Comparison of ENCODE assay signal across 21 cellular contexts in the genomic region with DNA sequence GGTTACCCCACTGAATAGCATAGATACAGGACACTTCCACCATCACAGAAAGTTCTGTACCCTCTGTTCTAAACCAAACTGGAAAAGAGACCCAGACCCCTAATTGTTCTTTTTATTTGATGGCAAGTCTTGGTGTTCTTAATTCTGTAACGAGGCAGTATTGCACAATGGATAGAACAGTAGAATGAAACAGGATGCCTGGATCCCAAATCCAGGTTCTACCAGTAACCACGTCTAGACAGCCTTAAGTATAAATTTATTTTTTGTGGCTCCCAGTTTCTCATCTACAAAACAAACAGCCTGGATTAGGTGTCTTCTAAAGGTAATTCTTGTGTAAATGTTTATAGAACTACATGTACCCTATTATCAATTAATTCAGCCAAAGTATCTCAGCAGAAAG. TPM values are rescaled to one million over a fixed set of nuclear protein-coding genes. Genes with fewer than 3 reads are reported as not detected.
A peak's percentile ranks its signal among the peaks of the same experiment; 100 is the strongest.
DNase-seq lines count a peak whose midpoint lies in the region; ATAC-seq, FAIRE-seq and TF ChIP-seq lines count a peak whose summit lies in the region.
"Had no signal": no experiment of that assay in that cellular context is flagged by ENCODE, and none has a peak within 500 bp of the region (broad histone marks: within the 10 kb centered on the region; RNA-seq: fewer than 3 reads in every experiment).

No MANE protein-coding gene starts in this region.

- no peak overlapping the region for H4K91ac ChIP-seq in IMR-90 (ENCODE audit: insufficient read depth, low read depth, low read length)

- H3K9ac ChIP-seq in HepG2 (ENCODE audit: insufficient read depth, low read depth, low read length) (no peak overlapping the region), IMR-90 (ENCODE audit: low read depth, low read length) (no peak overlapping the region)
- H3K9ac ChIP-seq: BLaER1 treated with 17β-estradiol and CSF1 and Interleukin-3, amounts not matched to agents 10 nM and 100 nM; GM23248 had no signal

- no peak for DNase-seq in HepG2 (ENCODE audit: low spot score)
- DNase-seq in right lobe of liver = no peak
- no peak for DNase-seq in IMR-90
- DNase-seq in iris pigment epithelial cell (ENCODE audit: low read depth) = peak; percentile 17
- no peak for DNase-seq in HuH-7 (ENCODE audit: low spot score)
- DNase-seq: BE2C; CD4-positive, alpha-beta T cell; CD8-positive, alpha-beta memory T cell; DMS 273 treated with DMSO at 0.1 percent for 48 hours; DMS79; EL; GDM1; GM23248; HFFc6 had no signal

- H3K4me3 ChIP-seq in HepG2 (replicated peaks in 1 of 3; ENCODE audit: insufficient read depth in 1 of 3, low read depth in 2 of 3, low read length in 3 of 3) = no peak overlapping the region
- no peak overlapping the region for H3K4me3 ChIP-seq in right lobe of liver
- H3K4me3 ChIP-seq in IMR-90 (ENCODE audit: insufficient read depth, low read depth, low read length) = no peak overlapping the region
- H3K4me3 ChIP-seq: BLaER1 treated with 17β-estradiol and CSF1 and Interleukin-3, amounts not matched to agents 10 nM and 100 nM; GM23248; HAP-1 had no signal

- H3K9me3 ChIP-seq in HepG2 (ENCODE audit: low read length) = no peaks in the 10 kb centered on the region
- no peaks in the 10 kb centered on the region for H3K9me3 ChIP-seq in right lobe of liver
- no peaks in the 10 kb centered on the region for H3K9me3 ChIP-seq in IMR-90 (ENCODE audit: control insufficient read depth, insufficient read depth, low read length)
- H3K9me3 ChIP-seq: BE2C; BLaER1 treated with 17β-estradiol and CSF1 and Interleukin-3, amounts not matched to agents 10 nM and 100 nM; HAP-1 had no signal

- no peak overlapping the region for H2AK9ac ChIP-seq in IMR-90 (replicated peaks; ENCODE audit: low read depth, low read length, poor library complexity)

- H4K20me1 ChIP-seq in HepG2 (ENCODE audit: insufficient read depth, low read length) (no peaks in the 10 kb centered on the region), IMR-90 (ENCODE audit: insufficient read depth, low read length) (no peaks in the 10 kb centered on the region)

- no peak overlapping the region for H2BK120ac ChIP-seq in IMR-90 (ENCODE audit: low read depth, low read length)

- H3K4me1 ChIP-seq in HepG2 (ENCODE audit: insufficient read depth, low read length) (no peaks in the 10 kb centered on the region), right lobe of liver (peaks cover 0 to 6% (median 0%) of the 10 kb centered on the region in 4 donors), IMR-90 (ENCODE audit: control insufficient read depth, insufficient read depth, low read length) (no peaks in the 10 kb centered on the region)

- no peak overlapping the region for H3K23ac ChIP-seq in IMR-90 (ENCODE audit: low read depth, low read length)

- POLR2A ChIA-PET in HepG2 (lab: Yijun Ruan, JAX) (no interaction called here), IMR-90 (lab: Charles Lee; ENCODE audit: unreplicated experiment) (interaction anchor here (0.7 kb wide), 1 partner anchor 303 kb away, joined by 13 read pairs; no protein-coding TSS in a partner anchor)

- H2AFZ ChIP-seq in HepG2 (ENCODE audit: low read length) = no peak overlapping the region
- H2AFZ ChIP-seq in IMR-90 (replicated peaks; ENCODE audit: low read length, poor library complexity) = no peak overlapping the region
- H2AFZ ChIP-seq: GM23248 had no signal

- H4K8ac ChIP-seq in IMR-90 (ENCODE audit: low read depth in 2 of 2, low read length in 2 of 2) = no peak overlapping the region

- dilution Hi-C loops in IMR-90 (cut with HindIII; ENCODE audit: low sequenced_read_pairs, unreplicated experiment) = no loop called here

- H3K79me2 ChIP-seq in HepG2 (ENCODE audit: insufficient read depth, low read length) = no peaks in the 10 kb centered on the region

- no peak overlapping the region for H2BK20ac ChIP-seq in IMR-90 (ENCODE audit: low read depth, low read length)

- no peaks in the 10 kb centered on the region for H3K9me1 ChIP-seq in IMR-90 (ENCODE audit: insufficient read depth, low read length)

- TF ChIP-seq RAD21 in HepG2 (CRISPR knock-in tag; IDR thresholded peaks at IDR 0.05) = no peak
- TF ChIP-seq RAD21 in IMR-90 (IDR thresholded peaks at IDR 0.05; ENCODE audit: low read length) = no peak

- TF ChIP-seq CTCF in HepG2 (CRISPR knock-in tag; IDR thresholded peaks at IDR 0.05) = no peak
- no peak for TF ChIP-seq CTCF in right lobe of liver (IDR thresholded peaks at IDR 0.05)
- TF ChIP-seq CTCF in IMR-90 (conservative IDR thresholded peaks at IDR 0.05; ENCODE audit: low read depth, low read length) = no peak

- intact Hi-C loops in HepG2 (cut with micrococcal nuclease; ENCODE audit: unreplicated experiment) (no loop called here), right lobe of liver (cut with DNase I) (loop anchor here in 1 of 2 donors (10.0 kb wide), 1 partner anchor 115 kb away; no protein-coding TSS in a partner anchor), IMR-90 (cut with micrococcal nuclease) (loop anchor here (10.0 kb wide), 1 partner anchor 425 kb away; no protein-coding TSS in a partner anchor)

- peaks cover 8 to 48% of the 10 kb centered on the region in 2 experiments for H3K36me3 ChIP-seq in HepG2 (replicated peaks in 1 of 2; ENCODE audit: control insufficient read depth in 1 of 2, insufficient read depth in 2 of 2, low read length in 2 of 2)
- H3K36me3 ChIP-seq in right lobe of liver = peaks cover 0 to 33% (median 4%) of the 10 kb centered on the region in 4 donors
- H3K36me3 ChIP-seq in IMR-90 (ENCODE audit: control insufficient read depth, insufficient read depth, low read length) = peaks cover 5% of the 10 kb centered on the region; the same call in 1 of the 2 replicates

- H3K4me2 ChIP-seq in HepG2 (ENCODE audit: low read depth, low read length) (no peak overlapping the region), IMR-90 (ENCODE audit: low read depth, low read length) (no peak overlapping the region)
- H3K4me2 ChIP-seq: BLaER1 treated with 17β-estradiol and CSF1 and Interleukin-3, amounts not matched to agents 10 nM and 100 nM had no signal

- no peak overlapping the region for H3K56ac ChIP-seq in IMR-90 (ENCODE audit: extremely low read depth, insufficient read depth, low read length)

- 92% methylated on average over 2 of the region's 2 CpGs for WGBS in HepG2 (ENCODE audit: low lambda C conversion rate)
- 30% methylated on average over 2 of the region's 2 CpGs for WGBS in right lobe of liver (ENCODE audit: insufficient coverage, low coverage, low lambda C conversion rate, missing lambda C conversion rate)
- no CpG with 5 or more reads among the region's 2 CpGs for WGBS in IMR-90 (ENCODE audit: extremely low coverage in 2 of 2, insufficient read length in 1 of 2), 2 experiments

- TF ChIP-seq POLR2A in HepG2 (IDR thresholded peaks at IDR 0.05; ENCODE audit: insufficient read depth in 1 of 2, low read depth in 2 of 2, low read length in 2 of 2) (no peak), right lobe of liver (IDR thresholded peaks at IDR 0.05) (no peak), IMR-90 (IDR thresholded peaks at IDR 0.05; ENCODE audit: low read depth, low read length) (no peak)

- H2AK5ac ChIP-seq in IMR-90 (ENCODE audit: low read depth, low read length) = no peak overlapping the region

- BruUV-seq in HepG2 (replicated peaks; lab: Mats Ljungman, UMichigan) (TSS peak; percentile 30), IMR-90 (replicated peaks; lab: Mats Ljungman, UMichigan) (no TSS peak)

- no peak for FAIRE-seq in HepG2 (lab: Jason Lieb, UNC)
- FAIRE-seq: A204.1, D721Med, GM12891 had no signal

- H2BK5ac ChIP-seq in IMR-90 (ENCODE audit: low read depth, low read length, poor library complexity, severe bottlenecking) = no peak overlapping the region

- peaks cover 3% of the 10 kb centered on the region in 2 experiments; a peak in 2 of 4 replicates for H3K79me1 ChIP-seq in IMR-90 (ENCODE audit: low read depth in 1 of 2, low read length in 2 of 2)

- H3K14ac ChIP-seq in IMR-90 (replicated peaks; ENCODE audit: low read depth, low read length) = no peak overlapping the region

- H3K27me3 ChIP-seq in HepG2 (ENCODE audit: control insufficient read depth in 1 of 2, insufficient read depth in 2 of 2, low read length in 2 of 2) (no peaks in the 10 kb centered on the region), right lobe of liver (no peaks in the 10 kb centered on the region), IMR-90 (ENCODE audit: control insufficient read depth, insufficient read depth, low read length) (no peaks in the 10 kb centered on the region)
- H3K27me3 ChIP-seq: BE2C; BLaER1 treated with 17β-estradiol and CSF1 and Interleukin-3, amounts not matched to agents 10 nM and 100 nM had no signal

- H4K5ac ChIP-seq in IMR-90 (ENCODE audit: low read depth, low read length) = no peak overlapping the region

- no peak overlapping the region for H3K4ac ChIP-seq in IMR-90 (ENCODE audit: low read depth, low read length)

- no peak for TF ChIP-seq EP300 in HepG2 (IDR thresholded peaks at IDR 0.05; ENCODE audit: low read depth in 2 of 2, low read length in 2 of 2)
- no peak for TF ChIP-seq EP300 in HepG2 (CRISPR knock-in tag; IDR thresholded peaks at IDR 0.05; ENCODE audit: borderline replicate concordance)

- in situ Hi-C loops in HepG2 (cut with HindIII; ENCODE audit: extremely low pct_ligation_motif_present, low pct_unique_long_range_greater_than_20kb) (no loop called here), IMR-90 (cut with MboI; ENCODE audit: low sequenced_read_pairs) (no loop called here)

- CTCF ChIA-PET in HepG2 (lab: Yijun Ruan, JAX; ENCODE audit: low intra/inter-chr PET ratio, low total read pairs) (no interaction called here), IMR-90 (lab: Yijun Ruan, JAX) (interaction anchor here (1.8 kb wide), 1 partner anchor 10 kb away, joined by 7 read pairs; no protein-coding TSS in a partner anchor)

- no peak overlapping the region for H2BK15ac ChIP-seq in IMR-90 (ENCODE audit: low read depth, low read length)

- no peak overlapping the region for H3K27ac ChIP-seq in HepG2 (ENCODE audit: extremely low read length, insufficient read depth, low read length)
- no peak overlapping the region for H3K27ac ChIP-seq in right lobe of liver
- H3K27ac ChIP-seq in IMR-90 (ENCODE audit: insufficient read depth, low read length) = no peak overlapping the region
- H3K27ac ChIP-seq: 22Rv1; BLaER1 treated with 17β-estradiol and CSF1 and Interleukin-3, amounts not matched to agents 10 nM and 100 nM; GM23248 had no signal

- H3K18ac ChIP-seq in IMR-90 (ENCODE audit: low read depth, low read length) = no peak overlapping the region

- ATAC-seq in HepG2 (no peak), right lobe of liver (no peak), IMR-90 (ENCODE audit: low read depth) (no peak), GM18868 (IDR thresholded peaks at IDR 0.05; ENCODE audit: unreplicated experiment) (no peak)

RNA-seq across cellular contexts. Expression of a gene that starts 23.7 kb away (rescaled TPM):
- total RNA-seq in HepG2 (2016; rRNA removed; fragmentation: Illumina TruSeq; extraction: Trizol) = 55.3 and 69.4 TPM in 2 replicates
- total RNA-seq in HepG2 (2016; cell fraction: cytosol; rRNA removed; fragmentation: Illumina TruSeq; extraction: Trizol; ENCODE audit: low read depth) = 14.4 and 14.5 TPM in 2 replicates
- 52.1 and 68.7 TPM in 2 replicates for total RNA-seq in HepG2 (2016; cell fraction: insoluble cytoplasmic fraction; rRNA removed; fragmentation: Illumina TruSeq; extraction: Trizol)
- total RNA-seq in HepG2 (2016; cell fraction: membrane; rRNA removed; fragmentation: Illumina TruSeq; extraction: Trizol) = 26.1 and 32.5 TPM in 2 replicates
- 75.8 and 81.7 TPM in 2 replicates for total RNA-seq in HepG2 (2016; cell fraction: nucleus; rRNA removed; fragmentation: Illumina TruSeq; extraction: Trizol)
- 15.2 and 18.9 TPM in 2 replicates for polyA plus RNA-seq in HepG2 (2011; rRNA removed)
- polyA plus RNA-seq in HepG2 (2011; cell fraction: cytosol; rRNA removed) = 4.3 and 5.9 TPM in 2 replicates
- polyA plus RNA-seq in HepG2 (2011; cell fraction: nucleus; rRNA removed) = 26.5 and 26.6 TPM in 2 replicates
- 20.2 and 23.1 TPM in 2 replicates for polyA plus RNA-seq in HepG2 (2012)
- polyA plus RNA-seq in HepG2 (2016; cell fraction: cytosol; fragmentation: Illumina TruSeq; extraction: Trizol; ENCODE audit: low read depth) = 1.1 and 1.3 TPM in 2 replicates
- polyA plus RNA-seq in HepG2 (2016; cell fraction: insoluble cytoplasmic fraction; fragmentation: Illumina TruSeq; extraction: Trizol; ENCODE audit: low read depth) = 48.7 and 51.1 TPM in 2 replicates
- 3.5 and 3.7 TPM in 2 replicates for polyA plus RNA-seq in HepG2 (2016; cell fraction: membrane; fragmentation: Illumina TruSeq; extraction: Trizol; ENCODE audit: low read depth)
- 95.1 and 101 TPM in 2 replicates for polyA plus RNA-seq in HepG2 (2016; cell fraction: nucleus; fragmentation: Illumina TruSeq; extraction: Trizol; ENCODE audit: insufficient read depth, low read depth)
- 11.0 and 14.6 TPM in 2 replicates for polyA minus RNA-seq in HepG2 (2011; rRNA and poly(A)+ RNA removed; ENCODE audit: low replicate concordance)
- polyA minus RNA-seq in HepG2 (2011; cell fraction: cytosol; rRNA and poly(A)+ RNA removed) = 13.0 and 15.1 TPM in 2 replicates
- 65.0 and 69.2 TPM in 2 replicates for polyA minus RNA-seq in HepG2 (2011; cell fraction: nucleus; rRNA and poly(A)+ RNA removed)
- 10 to 100 TPM in 3 of 6 experiments, 1 to 10 TPM in 3; 8.1 to 14.4 (median 10.2) TPM for total RNA-seq in right lobe of liver
- total RNA-seq in IMR-90 (2012; rRNA removed) = 10.4 and 18.3 TPM in 2 replicates
- polyA plus RNA-seq in IMR-90 (2012; rRNA removed) = 5.2 and 6.5 TPM in 2 replicates
- 0.58 and 0.68 TPM in 2 replicates for polyA plus RNA-seq in IMR-90 (2012; cell fraction: cytosol; rRNA removed)
- 1.5 and 12.9 TPM in 2 replicates for polyA plus RNA-seq in IMR-90 (2012; cell fraction: nucleus; rRNA removed; ENCODE audit: low replicate concordance)

RNA-seq across cellular contexts. Expression of a gene that starts 24.1 kb away (rescaled TPM):
- 26.6 and 27.1 TPM in 2 replicates for total RNA-seq in HepG2 (2016; rRNA removed; fragmentation: Illumina TruSeq; extraction: Trizol)
- 6.3 and 9.4 TPM in 2 replicates for total RNA-seq in HepG2 (2016; cell fraction: cytosol; rRNA removed; fragmentation: Illumina TruSeq; extraction: Trizol; ENCODE audit: low read depth)
- total RNA-seq in HepG2 (2016; cell fraction: insoluble cytoplasmic fraction; rRNA removed; fragmentation: Illumina TruSeq; extraction: Trizol) = 24.5 and 28.9 TPM in 2 replicates
- total RNA-seq in HepG2 (2016; cell fraction: membrane; rRNA removed; fragmentation: Illumina TruSeq; extraction: Trizol) = 8.2 and 8.3 TPM in 2 replicates
- total RNA-seq in HepG2 (2016; cell fraction: nucleus; rRNA removed; fragmentation: Illumina TruSeq; extraction: Trizol) = 58.4 and 73.8 TPM in 2 replicates
- polyA plus RNA-seq in HepG2 (2011; rRNA removed) = 5.1 and 9.9 TPM in 2 replicates
- polyA plus RNA-seq in HepG2 (2011; cell fraction: cytosol; rRNA removed) = 1.2 and 2.0 TPM in 2 replicates
- polyA plus RNA-seq in HepG2 (2011; cell fraction: nucleus; rRNA removed) = 16.1 and 23.1 TPM in 2 replicates
- 3.2 and 7.3 TPM in 2 replicates for polyA plus RNA-seq in HepG2 (2012)
- polyA plus RNA-seq in HepG2 (2016; cell fraction: cytosol; fragmentation: Illumina TruSeq; extraction: Trizol; ENCODE audit: low read depth) = 0.68 and 1.1 TPM in 2 replicates
- polyA plus RNA-seq in HepG2 (2016; cell fraction: insoluble cytoplasmic fraction; fragmentation: Illumina TruSeq; extraction: Trizol; ENCODE audit: low read depth) = 10.0 and 11.1 TPM in 2 replicates
- 1.7 and 1.9 TPM in 2 replicates for polyA plus RNA-seq in HepG2 (2016; cell fraction: membrane; fragmentation: Illumina TruSeq; extraction: Trizol; ENCODE audit: low read depth)
- 81.4 and 82.6 TPM in 2 replicates for polyA plus RNA-seq in HepG2 (2016; cell fraction: nucleus; fragmentation: Illumina TruSeq; extraction: Trizol; ENCODE audit: insufficient read depth, low read depth)
- 19.6 and 33.5 TPM in 2 replicates for polyA minus RNA-seq in HepG2 (2011; rRNA and poly(A)+ RNA removed; ENCODE audit: low replicate concordance)
- 4.2 and 8.8 TPM in 2 replicates for polyA minus RNA-seq in HepG2 (2011; cell fraction: cytosol; rRNA and poly(A)+ RNA removed)
- polyA minus RNA-seq in HepG2 (2011; cell fraction: nucleus; rRNA and poly(A)+ RNA removed) = 96.2 and 125 TPM in 2 replicates
- total RNA-seq in right lobe of liver = 10 to 100 TPM in 1 of 6 experiments, 1 to 10 TPM in 5; 6.0 to 15.6 (median 6.5) TPM
- 7.9 and 18.1 TPM in 2 replicates for total RNA-seq in IMR-90 (2012; rRNA removed)
- 4.4 and 8.3 TPM in 2 replicates for polyA plus RNA-seq in IMR-90 (2012; rRNA removed)
- 0.24 and 0.37 TPM in 2 replicates for polyA plus RNA-seq in IMR-90 (2012; cell fraction: cytosol; rRNA removed)
- 6.6 and 25.3 TPM in 2 replicates for polyA plus RNA-seq in IMR-90 (2012; cell fraction: nucleus; rRNA removed; ENCODE audit: low replicate concordance)
